In genomic region chr13:110503979-110504499, GRCh38 we compare ENCODE assay signal across 23 cellular contexts. TPM values are rescaled to one million over a fixed set of nuclear protein-coding genes. Genes with fewer than 3 reads are reported as not detected.
DNase-seq lines count a peak whose midpoint lies in the region; ATAC-seq and TF ChIP-seq lines count a peak whose summit lies in the region.
"Had no signal": no experiment of that assay in that cellular context is flagged by ENCODE, and none has a peak within 500 bp of the region (broad histone marks: within the 10 kb centered on the region; RNA-seq: fewer than 3 reads in every experiment).

No MANE protein-coding gene starts in this region.

- intact Hi-C loops in A673 (cut with micrococcal nuclease; ENCODE audit: unreplicated experiment): no loop called here

- no peak for TF ChIP-seq CTCF in A673 (conservative IDR thresholded peaks at IDR 0.05; ENCODE audit: low read depth, low read length)
- TF ChIP-seq CTCF in brain microvascular endothelial cell (IDR thresholded peaks at IDR 0.05; ENCODE audit: low read depth, low read length, missing control alignments): no peak
- no peak for TF ChIP-seq CTCF in neural crest cell (conservative IDR thresholded peaks at IDR 0.05)

- H3K4me3 ChIP-seq in A673 (ENCODE audit: low read depth, low read length, poor library complexity, severe bottlenecking): no peak overlapping the region
- no peak overlapping the region for H3K4me3 ChIP-seq in brain microvascular endothelial cell (ENCODE audit: low read depth, low read length)

- ATAC-seq in HG02885 (IDR thresholded peaks at IDR 0.05; ENCODE audit: poor library complexity, unreplicated experiment) (peak; percentile 17), GM19324 (IDR thresholded peaks at IDR 0.05; ENCODE audit: low FRiP score, unreplicated experiment) (no peak)
- ATAC-seq: activated CD8-positive, alpha-beta T cell treated with anti-CD3 and anti-CD28 coated beads for 36 hours; natural killer cell had no signal

- H3K4me3 Mint-ChIP-seq in neural crest cell: no peak overlapping the region
- H3K4me3 Mint-ChIP-seq: activated CD8-positive, alpha-beta T cell treated with anti-CD3 and anti-CD28 coated beads for 36 hours; activated T-cell treated with anti-CD3 and anti-CD28 coated beads, Interleukin-2, amount 50 U/mL, for 24 hours; CD14-positive monocyte; memory B cell; natural killer cell; T-helper 1 cell treated with Interleukin-12 subunit alpha and Interleukin-12 subunit beta and Interleukin-4 antibody, amounts not matched to agents 30 μg/mL and 1 μg/mL, for 36 hours had no signal

- no peaks in the 10 kb centered on the region for H3K27me3 Mint-ChIP-seq in neural crest cell (ENCODE audit: low read depth)

- H3K27me3 ChIP-seq in A673 (replicated peaks; ENCODE audit: insufficient read depth, low read depth, low read length, poor library complexity): no peaks in the 10 kb centered on the region
- H3K27me3 ChIP-seq in brain microvascular endothelial cell (replicated peaks): no peaks in the 10 kb centered on the region

- H3K4me1 Mint-ChIP-seq in neural crest cell: no peaks in the 10 kb centered on the region
- H3K4me1 Mint-ChIP-seq: memory B cell, natural killer cell had no signal

- CTCF ChIA-PET in A673 (lab: Charles Lee): no interaction called here

- BruUV-seq in A673 (replicated peaks; lab: Mats Ljungman, UMichigan): no TSS peak

- in situ Hi-C loops in brain microvascular endothelial cell (cut with HindIII; ENCODE audit: low pct_ligation_motif_present, low sequenced_read_pairs): no loop called here

- peaks cover 36% of the 10 kb centered on the region for H3K36me3 Mint-ChIP-seq in neural crest cell (ENCODE audit: low read depth)
- H3K36me3 Mint-ChIP-seq: CD14-positive monocyte, memory B cell, natural killer cell had no signal

- POLR2A ChIA-PET in A673 (lab: Charles Lee; ENCODE audit: low non-redundant PET): interaction anchor here (0.5 kb wide), 1 partner anchor 643 kb away, joined by 3 read pairs; no protein-coding TSS in a partner anchor

- no peak for DNase-seq in A673 (ENCODE audit: low spot score)
- DNase-seq in brain microvascular endothelial cell: no peak
- DNase-seq in neural crest cell (ENCODE audit: low read depth, low spot score): no peak
- no peak for DNase-seq in activated T-cell treated with anti-CD3 and anti-CD28 coated beads for 4 hours
- no peak for DNase-seq in inferior parietal cortex (ENCODE audit: extremely low spot score)
- no peak for DNase-seq in COR-L47 (lab: John Stamatoyannopoulos, UW)
- DNase-seq: ACHN; activated CD8-positive, alpha-beta T cell treated with anti-CD3 and anti-CD28 coated beads for 36 hours; activated naive CD4-positive, alpha-beta T cell treated with Interleukin-2 at 50 U/mL for 16 hours; activated T-cell treated with anti-CD3 and anti-CD28 coated beads, Interleukin-2, amount 50 U/mL, for 24 hours; head of caudate nucleus; Kasumi-1; natural killer cell; NCI-H1092; NCI-H2081 treated with DMSO at 0.1 percent for 48 hours; NCI-H510A treated with DMSO at 0.1 percent for 48 hours; SIG-M5; WERI-Rb-1 had no signal

- H3K36me3 ChIP-seq in A673 (ENCODE audit: insufficient read depth, low read length, poor library complexity, severe bottlenecking) (peaks cover 44% of the 10 kb centered on the region), brain microvascular endothelial cell (replicated peaks) (peaks cover 94% of the 10 kb centered on the region)

- H3K9me3 ChIP-seq in A673 (ENCODE audit: low read depth, low read length, poor library complexity, severe bottlenecking): no peaks in the 10 kb centered on the region

- H3K9me3 Mint-ChIP-seq in neural crest cell: no peaks in the 10 kb centered on the region
- H3K9me3 Mint-ChIP-seq: activated CD8-positive, alpha-beta T cell treated with anti-CD3 and anti-CD28 coated beads for 36 hours; memory B cell; natural killer cell; T-helper 1 cell treated with Interleukin-12 subunit alpha and Interleukin-12 subunit beta and Interleukin-4 antibody, amounts not matched to agents 30 μg/mL and 1 μg/mL, for 36 hours had no signal

- H3K27ac ChIP-seq in A673 (ENCODE audit: low read depth, low read length, poor library complexity, severe bottlenecking): peak overlapping the region; percentile 70
- H3K27ac ChIP-seq in brain microvascular endothelial cell: peak overlapping the region; percentile 52
- H3K27ac ChIP-seq: WERI-Rb-1 had no signal

- peaks cover 14% of the 10 kb centered on the region for H3K4me1 ChIP-seq in A673 (ENCODE audit: insufficient read depth, low read length, poor library complexity, severe bottlenecking)

- peak overlapping the region; percentile 12 for H3K27ac Mint-ChIP-seq in neural crest cell (ENCODE audit: unreplicated experiment)
- H3K27ac Mint-ChIP-seq: activated CD8-positive, alpha-beta T cell treated with anti-CD3 and anti-CD28 coated beads for 36 hours; activated T-cell treated with anti-CD3 and anti-CD28 coated beads, Interleukin-2, amount 50 U/mL, for 24 hours; memory B cell; natural killer cell; T-helper 1 cell treated with Interleukin-12 subunit alpha and Interleukin-12 subunit beta and Interleukin-4 antibody, amounts not matched to agents 30 μg/mL and 1 μg/mL, for 36 hours had no signal

RNA-seq across cellular contexts. Expression of gene RAB20, which starts 57.5 kb away (rescaled TPM):
- total RNA-seq in A673 (2021): 0.88 and 1.2 TPM in 2 replicates
- total RNA-seq in neural crest cell: 0.59 and 0.77 TPM in 2 replicates
